Comparison of ENCODE assay signal across 8 cellular contexts in the genomic region with DNA sequence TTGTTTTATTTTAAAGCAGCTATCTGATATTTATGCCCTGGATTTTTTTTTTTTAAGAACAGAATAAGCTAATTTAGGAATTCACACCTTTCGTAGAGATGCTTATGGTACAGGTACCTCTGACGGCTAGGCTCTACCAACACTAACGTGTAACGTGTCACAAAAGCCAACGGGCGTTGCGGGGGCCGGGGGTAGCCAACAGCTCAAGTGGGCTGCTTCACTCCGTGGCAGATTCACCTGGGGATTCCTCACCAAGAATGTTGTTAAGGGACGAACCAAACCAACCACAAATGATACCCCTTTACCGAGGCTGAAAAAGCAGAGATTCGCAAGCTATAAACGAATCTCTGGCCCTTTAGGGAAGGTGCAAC. TPM values are rescaled to one million over a fixed set of nuclear protein-coding genes. Genes with fewer than 3 reads are reported as not detected.
DNase-seq lines count a peak whose midpoint lies in the region; ATAC-seq, FAIRE-seq and TF ChIP-seq lines count a peak whose summit lies in the region.

No MANE protein-coding gene starts in this region.

- no peak for ATAC-seq in activated CD8-positive, alpha-beta T cell treated with anti-CD3 and anti-CD28 coated beads, Interleukin-2, amount 10 ng/mL, durations not matched to agents 7 days and 5 days
- no peak for ATAC-seq in foreskin keratinocyte
- no peak for ATAC-seq in activated CD4-positive, CD25-positive, alpha-beta regulatory T cell treated with anti-CD3 and anti-CD28 coated beads, Interleukin-2, amount 50 U/mL, for 24 hours

- peaks cover 0 to 4% of the 10 kb centered on the region in 2 donors for H3K36me3 ChIP-seq in small intestine (ENCODE audit: control insufficient read depth in 2 of 2, insufficient read depth in 2 of 2, low read length in 2 of 2)

- no peaks in the 10 kb centered on the region for H3K9me3 ChIP-seq in small intestine (ENCODE audit: control insufficient read depth, low read depth)

- H3K27ac Mint-ChIP-seq in activated CD8-positive, alpha-beta T cell treated with anti-CD3 and anti-CD28 coated beads, Interleukin-2, amount 10 ng/mL, durations not matched to agents 7 days and 5 days, result peak overlapping the region; percentile 86

- no peak for FAIRE-seq in small intestine (lab: Jason Lieb, UNC)

- peak overlapping the region; percentile 63 to 83 for H3K4me3 ChIP-seq in small intestine (ENCODE audit: low read depth in 1 of 2, low read length in 2 of 2)

- peaks cover 30% of the 10 kb centered on the region for H3K4me1 Mint-ChIP-seq in activated CD8-positive, alpha-beta T cell treated with anti-CD3 and anti-CD28 coated beads, Interleukin-2, amount 10 ng/mL, durations not matched to agents 7 days and 5 days (ENCODE audit: low read depth)

- peaks cover 14% of the 10 kb centered on the region for H3K4me1 ChIP-seq in foreskin keratinocyte
- H3K4me1 ChIP-seq in small intestine (ENCODE audit: control insufficient read depth in 2 of 2, insufficient read depth in 1 of 2, low read depth in 1 of 2, low read length in 1 of 2), result peaks cover 2 to 9% of the 10 kb centered on the region in 2 donors

- H3K27ac ChIP-seq in foreskin keratinocyte (peak overlapping the region; percentile 71), small intestine (ENCODE audit: low read depth in 1 of 2, low read length in 1 of 2) (peak overlapping the region; percentile 61 to 90)

- no peaks in the 10 kb centered on the region for H3K27me3 Mint-ChIP-seq in activated CD8-positive, alpha-beta T cell treated with anti-CD3 and anti-CD28 coated beads, Interleukin-2, amount 10 ng/mL, durations not matched to agents 7 days and 5 days (ENCODE audit: low read depth)

- WGBS in small intestine, 3 donors, result 7 to 11% (median 9%) methylated on average over 13 of the region's 13 CpGs

- no peaks in the 10 kb centered on the region for H3K9me3 Mint-ChIP-seq in activated CD8-positive, alpha-beta T cell treated with anti-CD3 and anti-CD28 coated beads, Interleukin-2, amount 10 ng/mL, durations not matched to agents 7 days and 5 days (ENCODE audit: insufficient read depth)

- POLR2A ChIA-PET in activated CD8-positive, alpha-beta T cell treated with anti-CD3 and anti-CD28 coated beads, Interleukin-2, amount 10 ng/mL, durations not matched to agents 7 days and 5 days (lab: Charles Lee), result interaction anchor here (0.6 to 1.3 kb wide), 5 partner anchors 8 to 576 kb away, joined by 3 to 5 read pairs (median 3); a partner anchor contains a TSS

- DNase-seq in activated T-cell treated with anti-CD3 and anti-CD28 coated beads for 1 hour (ENCODE audit: low read depth), result peak; percentile 4
- no peak for DNase-seq in activated T-cell treated with anti-CD3 and anti-CD28 coated beads, Interleukin-2, amount 50 U/mL, for 48 hours
- DNase-seq in activated CD8-positive, alpha-beta T cell treated with anti-CD3 and anti-CD28 coated beads, Interleukin-2, amount 10 ng/mL, durations not matched to agents 7 days and 5 days, result no peak
- no peak for DNase-seq in foreskin keratinocyte
- no peak for DNase-seq in small intestine
- no peak for DNase-seq in GF-D8 (lab: John Stamatoyannopoulos, UW)
- no peak for DNase-seq in MV-4-11 (lab: John Stamatoyannopoulos, UW)

- CTCF ChIA-PET in activated CD8-positive, alpha-beta T cell treated with anti-CD3 and anti-CD28 coated beads, Interleukin-2, amount 10 ng/mL, durations not matched to agents 7 days and 5 days (lab: Charles Lee), result interaction anchor here (0.9 to 1.0 kb wide), 2 partner anchors 50 to 265 kb away, joined by 4 to 5 read pairs; no protein-coding TSS in a partner anchor

- H3K27me3 ChIP-seq in foreskin keratinocyte (no peaks in the 10 kb centered on the region), small intestine (ENCODE audit: control insufficient read depth in 2 of 2, insufficient read depth in 2 of 2, low read length in 2 of 2) (no peaks in the 10 kb centered on the region)

- H3K4me3 Mint-ChIP-seq in activated CD8-positive, alpha-beta T cell treated with anti-CD3 and anti-CD28 coated beads, Interleukin-2, amount 10 ng/mL, durations not matched to agents 7 days and 5 days, result peak overlapping the region; percentile 84

- H3K36me3 Mint-ChIP-seq in activated CD8-positive, alpha-beta T cell treated with anti-CD3 and anti-CD28 coated beads, Interleukin-2, amount 10 ng/mL, durations not matched to agents 7 days and 5 days (ENCODE audit: low read depth), result peaks cover 10% of the 10 kb centered on the region

- TF ChIP-seq CTCF in foreskin keratinocyte (conservative IDR thresholded peaks at IDR 0.05), result no peak

RNA-seq across cellular contexts. Expression of a gene that starts 1.0 kb away (rescaled TPM):
- 10 to 100 TPM; 15.9 to 16.8 TPM for total RNA-seq in activated CD8-positive, alpha-beta T cell treated with anti-CD3 and anti-CD28 coated beads, Interleukin-2, amount 10 ng/mL, durations not matched to agents 7 days and 5 days
- 23.1 and 26.5 TPM in 2 replicates for total RNA-seq in foreskin keratinocyte
- polyA plus RNA-seq in foreskin keratinocyte (8.3 and 8.9 TPM in 2 replicates), small intestine (1 to 10 TPM; 5.4 to 9.0 (median 6.3) TPM)
